In the genomic region with DNA sequence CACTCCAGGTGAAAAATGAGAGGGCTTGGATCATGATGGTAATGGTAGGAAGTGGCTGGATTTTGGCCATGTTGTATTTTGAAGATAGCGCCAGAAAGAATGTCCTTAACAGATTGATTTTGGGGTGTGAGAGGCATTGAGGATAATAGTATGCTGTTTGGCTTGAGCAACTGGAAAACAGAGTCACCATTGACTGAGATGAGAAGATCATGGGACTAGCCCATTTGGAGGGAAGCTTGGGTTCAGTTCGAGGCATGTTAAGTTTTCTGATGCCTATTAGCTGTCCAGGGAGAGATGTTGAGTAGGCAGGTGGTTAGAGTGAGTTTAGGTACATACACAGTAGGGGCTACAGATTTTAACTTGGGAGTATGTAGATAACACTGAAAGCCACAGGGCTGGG, we compare ENCODE assay signal across 16 cellular contexts. TPM values are rescaled to one million over a fixed set of nuclear protein-coding genes. Genes with fewer than 3 reads are reported as not detected.
DNase-seq lines count a peak whose midpoint lies in the region; ATAC-seq and TF ChIP-seq lines count a peak whose summit lies in the region.
"Had no signal": no experiment of that assay in that cellular context is flagged by ENCODE, and none has a peak within 500 bp of the region (broad histone marks: within the 10 kb centered on the region; RNA-seq: fewer than 3 reads in every experiment).

No MANE protein-coding gene starts in this region.

- peak overlapping the region; percentile 6 for H3K4me3 Mint-ChIP-seq in CD8-positive, alpha-beta T cell
- no peak overlapping the region for H3K4me3 Mint-ChIP-seq in memory B cell

- H3K4me1 Mint-ChIP-seq in CD8-positive, alpha-beta T cell (ENCODE audit: low read depth): peaks cover 90% of the 10 kb centered on the region
- H3K4me1 Mint-ChIP-seq in memory B cell: peaks cover 30% of the 10 kb centered on the region

- H3K4me1 ChIP-seq in A673 (ENCODE audit: insufficient read depth, low read length, poor library complexity, severe bottlenecking) (no peaks in the 10 kb centered on the region), adrenal gland (replicated peaks in 1 of 2) (peaks cover 0 to 12% of the 10 kb centered on the region in 2 donors)
- peaks cover 91% of the 10 kb centered on the region for H3K4me1 ChIP-seq in CD8-positive, alpha-beta T cell (ENCODE audit: insufficient read depth, low read length)

- TF ChIP-seq CTCF in A673 (conservative IDR thresholded peaks at IDR 0.05; ENCODE audit: low read depth, low read length) (no peak), adrenal gland (IDR thresholded peaks at IDR 0.05) (no peak)
- no peak for TF ChIP-seq CTCF in CD8-positive, alpha-beta T cell (IDR thresholded peaks at IDR 0.05)

- ATAC-seq in CD8-positive, alpha-beta T cell: no peak
- ATAC-seq in activated naive CD4-positive, alpha-beta T cell treated with anti-CD3 and anti-CD28 coated beads, Interleukin-2, amount 50 U/mL, for 72 hours: no peak
- ATAC-seq in memory B cell (ENCODE audit: low read depth): no peak
- ATAC-seq: sciatic nerve had no signal

- 86 to 96% (median 89%) methylated on average over 2 of the region's 2 CpGs for WGBS in adrenal gland, 4 donors

- BruUV-seq in A673 (replicated peaks; lab: Mats Ljungman, UMichigan): TSS peak; percentile 36

- DNase-seq in A673 (ENCODE audit: low spot score) (no peak), memory B cell (ENCODE audit: low spot score in 2 of 2) (no peak), NCI-H748 treated with DMSO at 0.1 percent for 48 hours (lab: John Stamatoyannopoulos, UW) (no peak), adrenal gland (no peak), T1000 (lab: John Stamatoyannopoulos, UW) (no peak)
- no peak for DNase-seq in CD8-positive, alpha-beta T cell
- DNase-seq in activated naive CD4-positive, alpha-beta T cell treated with anti-CD3 and anti-CD28 coated beads, Interleukin-2, amount 50 U/mL, for 72 hours (ENCODE audit: low spot score in 2 of 2): no peak
- DNase-seq: activated CD8-positive, alpha-beta memory T cell treated with anti-CD3 and anti-CD28 coated beads, Interleukin-2, amount 50 U/mL, for 48 hours; amygdala; DMS 273 treated with DMSO at 0.1 percent for 48 hours; kidney glomerular epithelial cell; NCI-H187 treated with DMSO at 0.1 percent for 48 hours; NCI-H446; WERI-Rb-1 had no signal

- intact Hi-C loops in A673 (cut with micrococcal nuclease; ENCODE audit: unreplicated experiment) (no loop called here), adrenal gland (cut with DNase I) (no loop called here)
- intact Hi-C loops in CD8-positive, alpha-beta T cell (cut with DNase I, micrococcal nuclease): no loop called here

- H3K27ac ChIP-seq in A673 (ENCODE audit: low read depth, low read length, poor library complexity, severe bottlenecking) (no peak overlapping the region), adrenal gland (no peak overlapping the region)
- peak overlapping the region; percentile 28 for H3K27ac ChIP-seq in CD8-positive, alpha-beta T cell (ENCODE audit: low read depth, low read length)
- H3K27ac ChIP-seq: suprapubic skin, WERI-Rb-1 had no signal

- peak overlapping the region; percentile 98 for H3K27ac Mint-ChIP-seq in CD8-positive, alpha-beta T cell
- H3K27ac Mint-ChIP-seq in activated naive CD4-positive, alpha-beta T cell treated with anti-CD3 and anti-CD28 coated beads, Interleukin-2, amount 50 U/mL, for 72 hours: peak overlapping the region; percentile 45 to 75
- peak overlapping the region; percentile 14 for H3K27ac Mint-ChIP-seq in memory B cell

- no peaks in the 10 kb centered on the region for H3K9me3 Mint-ChIP-seq in CD8-positive, alpha-beta T cell
- no peaks in the 10 kb centered on the region for H3K9me3 Mint-ChIP-seq in activated naive CD4-positive, alpha-beta T cell treated with anti-CD3 and anti-CD28 coated beads, Interleukin-2, amount 50 U/mL, for 72 hours
- H3K9me3 Mint-ChIP-seq in memory B cell: no peaks in the 10 kb centered on the region

- peaks cover 45% of the 10 kb centered on the region for H3K36me3 ChIP-seq in A673 (ENCODE audit: insufficient read depth, low read length, poor library complexity, severe bottlenecking)
- peaks cover 43% of the 10 kb centered on the region for H3K36me3 ChIP-seq in CD8-positive, alpha-beta T cell (ENCODE audit: insufficient read depth, low read length)
- peaks cover 0 to 43% of the 10 kb centered on the region in 2 donors for H3K36me3 ChIP-seq in adrenal gland (replicated peaks in 1 of 2)

- H3K9me3 ChIP-seq in A673 (ENCODE audit: low read depth, low read length, poor library complexity, severe bottlenecking) (no peaks in the 10 kb centered on the region), adrenal gland (replicated peaks in 1 of 3) (no peaks in the 10 kb centered on the region)
- H3K9me3 ChIP-seq in CD8-positive, alpha-beta T cell (ENCODE audit: low read length): no peaks in the 10 kb centered on the region
- H3K9me3 ChIP-seq: suprapubic skin had no signal

- no peaks in the 10 kb centered on the region for H3K27me3 Mint-ChIP-seq in CD8-positive, alpha-beta T cell (ENCODE audit: low read depth)
- no peaks in the 10 kb centered on the region for H3K27me3 Mint-ChIP-seq in memory B cell

- POLR2A ChIA-PET in A673 (lab: Charles Lee; ENCODE audit: low non-redundant PET): no interaction called here
- POLR2A ChIA-PET in CD8-positive, alpha-beta T cell (lab: Charles Lee): interaction anchor here (1.0 to 13.7 kb wide), 2 partner anchors 12 to 19 kb away, joined by 3 to 317 read pairs; a partner anchor contains a TSS

- H3K4me3 ChIP-seq in A673 (ENCODE audit: low read depth, low read length, poor library complexity, severe bottlenecking) (no peak overlapping the region), adrenal gland (no peak overlapping the region)
- H3K4me3 ChIP-seq in CD8-positive, alpha-beta T cell (ENCODE audit: low read depth, low read length): no peak overlapping the region
- H3K4me3 ChIP-seq: suprapubic skin had no signal

- peaks cover 61% of the 10 kb centered on the region for H3K36me3 Mint-ChIP-seq in CD8-positive, alpha-beta T cell
- H3K36me3 Mint-ChIP-seq in activated naive CD4-positive, alpha-beta T cell treated with anti-CD3 and anti-CD28 coated beads, Interleukin-2, amount 50 U/mL, for 72 hours: peaks cover 5 to 65% of the 10 kb centered on the region in 2 donors
- peaks cover 29% of the 10 kb centered on the region for H3K36me3 Mint-ChIP-seq in memory B cell

- TF ChIP-seq POLR2A in adrenal gland (IDR thresholded peaks at IDR 0.05): no peak

- CTCF ChIA-PET in A673 (lab: Charles Lee): no interaction called here
- CTCF ChIA-PET in CD8-positive, alpha-beta T cell (lab: Charles Lee): interaction anchor here (1.2 to 9.9 kb wide), 3 partner anchors 9 to 192 kb away, joined by 3 to 165 read pairs (median 94); a partner anchor contains a TSS

- no peaks in the 10 kb centered on the region for H3K27me3 ChIP-seq in A673 (replicated peaks; ENCODE audit: insufficient read depth, low read depth, low read length, poor library complexity)
- no peaks in the 10 kb centered on the region for H3K27me3 ChIP-seq in CD8-positive, alpha-beta T cell (ENCODE audit: insufficient read depth, low read length)
- no peaks in the 10 kb centered on the region for H3K27me3 ChIP-seq in adrenal gland
- H3K27me3 ChIP-seq: suprapubic skin had no signal

RNA-seq across cellular contexts. Expression of a gene that starts 23.3 kb away (rescaled TPM):
- total RNA-seq in A673 (2021) (146 and 174 TPM in 2 replicates), adrenal gland (100 to 1,000 TPM in 2 of 8 donors, 10 to 100 TPM in 6; 49.3 to 120 (median 82.0) TPM)
- total RNA-seq in CD8-positive, alpha-beta T cell: 100 to 1,000 TPM; 335 to 366 TPM
- total RNA-seq in activated naive CD4-positive, alpha-beta T cell treated with anti-CD3 and anti-CD28 coated beads, Interleukin-2, amount 50 U/mL, for 72 hours: 100 to 1,000 TPM; 153 to 348 TPM
- 100 to 1,000 TPM in 1 of 3 donors, 10 to 100 TPM in 2; 32.9 to 139 (median 78.1) TPM for polyA plus RNA-seq in adrenal gland

Comparison
In these comparisons a context has a peak if more than half of its experiments do, and no peak if none do; other contexts are left out.
1. H3K27ac Mint-ChIP-seq: peak in every context shown above with its lines; median percentile 98 in CD8-positive, alpha-beta T cell; 60 in activated naive CD4-positive, alpha-beta T cell treated with anti-CD3 and anti-CD28 coated beads, Interleukin-2, amount 50 U/mL, for 72 hours; 14 in memory B cell.